14 cellular contexts compared by ENCODE assay signal in the genomic region with DNA sequence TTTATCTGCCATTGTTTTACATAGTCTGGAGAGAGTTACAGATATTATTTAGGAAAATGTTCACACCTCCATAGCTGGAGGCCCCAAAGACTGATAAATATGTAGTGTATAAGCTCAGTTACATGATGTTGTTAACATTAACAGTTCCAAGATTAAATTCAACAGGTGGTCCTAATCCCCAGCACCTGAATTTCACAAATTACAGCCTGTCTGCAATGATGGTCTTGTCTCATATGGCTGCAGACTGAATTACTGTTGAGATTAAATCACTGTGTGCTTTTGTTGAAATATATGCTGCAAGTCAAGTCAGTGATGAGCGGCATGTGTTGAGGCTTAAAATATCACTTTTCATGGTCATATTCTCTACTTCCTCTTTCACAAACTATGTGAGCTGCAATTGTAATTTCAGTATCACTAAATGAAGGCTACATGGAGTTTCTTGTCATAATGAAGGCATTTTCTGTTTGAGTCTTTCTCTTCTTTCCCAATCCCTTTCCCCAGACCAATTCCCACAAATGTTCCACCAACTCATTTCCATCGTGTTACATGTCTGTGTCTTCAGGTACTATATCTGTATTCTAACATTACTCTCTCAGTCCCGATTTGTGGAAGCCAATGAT. TPM values are rescaled to one million over a fixed set of nuclear protein-coding genes. Genes with fewer than 3 reads are reported as not detected.
DNase-seq lines count a peak whose midpoint lies in the region; ATAC-seq lines count a peak whose summit lies in the region.
"Had no signal": no experiment of that assay in that cellular context is flagged by ENCODE, and none has a peak within 500 bp of the region (broad histone marks: within the 10 kb centered on the region; RNA-seq: fewer than 3 reads in every experiment).

No MANE protein-coding gene starts in this region.

- no peak overlapping the region for H3K27ac Mint-ChIP-seq in activated CD8-positive, alpha-beta memory T cell treated with anti-CD3 and anti-CD28 coated beads, Interleukin-2, amount 10 ng/mL, durations not matched to agents 7 days and 5 days

- H3K36me3 Mint-ChIP-seq in activated CD8-positive, alpha-beta memory T cell treated with anti-CD3 and anti-CD28 coated beads, Interleukin-2, amount 10 ng/mL, durations not matched to agents 7 days and 5 days = no peaks in the 10 kb centered on the region

- CTCF ChIA-PET in activated CD8-positive, alpha-beta memory T cell treated with anti-CD3 and anti-CD28 coated beads, Interleukin-2, amount 10 ng/mL, durations not matched to agents 7 days and 5 days (lab: Charles Lee) = no interaction called here

- H3K4me3 Mint-ChIP-seq in activated CD8-positive, alpha-beta memory T cell treated with anti-CD3 and anti-CD28 coated beads, Interleukin-2, amount 10 ng/mL, durations not matched to agents 7 days and 5 days = no peak overlapping the region

- H3K9me3 Mint-ChIP-seq in activated CD8-positive, alpha-beta memory T cell treated with anti-CD3 and anti-CD28 coated beads, Interleukin-2, amount 10 ng/mL, durations not matched to agents 7 days and 5 days (ENCODE audit: low read depth) = no peaks in the 10 kb centered on the region

- H3K4me1 Mint-ChIP-seq in activated CD8-positive, alpha-beta memory T cell treated with anti-CD3 and anti-CD28 coated beads, Interleukin-2, amount 10 ng/mL, durations not matched to agents 7 days and 5 days = peaks cover 2% of the 10 kb centered on the region

- peaks cover 54% of the 10 kb centered on the region for H3K27me3 Mint-ChIP-seq in activated CD8-positive, alpha-beta memory T cell treated with anti-CD3 and anti-CD28 coated beads, Interleukin-2, amount 10 ng/mL, durations not matched to agents 7 days and 5 days

- ATAC-seq in GM18520 (IDR thresholded peaks at IDR 0.05; ENCODE audit: unreplicated experiment) (peak; percentile 99), GM21526 (IDR thresholded peaks at IDR 0.05; ENCODE audit: low FRiP score, unreplicated experiment) (peak; percentile 96), HG03103 (IDR thresholded peaks at IDR 0.05; ENCODE audit: low read depth, unreplicated experiment) (peak; percentile 95), left colon (no peak)
- no peak for ATAC-seq in activated CD8-positive, alpha-beta memory T cell treated with anti-CD3 and anti-CD28 coated beads, Interleukin-2, amount 10 ng/mL, durations not matched to agents 7 days and 5 days

- DNase-seq in OCI-M1 (lab: John Stamatoyannopoulos, UW) = peak; percentile 85
- DNase-seq in stimulated activated CD4-positive, alpha-beta T cell treated with anti-CD3 and anti-CD28 coated beads, Interleukin-12 subunit alpha, Interleukin-12 subunit beta, amount 100 ng/mL, for 4 hours = no peak
- DNase-seq in anterior cingulate cortex (lab: John Stamatoyannopoulos, UW) = no peak
- no peak for DNase-seq in activated CD8-positive, alpha-beta memory T cell treated with anti-CD3 and anti-CD28 coated beads, Interleukin-2, amount 10 ng/mL, durations not matched to agents 7 days and 5 days
- no peak for DNase-seq in left colon
- DNase-seq: activated effector memory CD4-positive, alpha-beta T cell treated with anti-CD3 and anti-CD28 coated beads, Interleukin-2, amount 50 U/mL, for 16 hours; colonic mucosa; mesendoderm; NCI-H748 treated with DMSO at 0.1 percent for 48 hours; stimulated activated naive CD4-positive, alpha-beta T cell had no signal

- intact Hi-C loops in left colon (cut with DNase I, micrococcal nuclease) = no loop called here

RNA-seq across cellular contexts. Expression of a gene that starts 4.2 kb away (rescaled TPM):
- total RNA-seq in activated CD8-positive, alpha-beta memory T cell treated with anti-CD3 and anti-CD28 coated beads, Interleukin-2, amount 10 ng/mL, durations not matched to agents 7 days and 5 days = not detected
- total RNA-seq in left colon = 1 to 10 TPM in 1 of 2 donors, under 1 TPM in 1; 0.31 to 1.5 TPM
- total RNA-seq: glomerular endothelial cell had no signal

Comparison
In these comparisons a context has a peak if more than half of its experiments do, and no peak if none do; other contexts are left out.
1. ATAC-seq: peak in GM18520 (single experiment), GM21526 (single experiment) and HG03103 (single experiment); none in activated CD8-positive, alpha-beta memory T cell treated with anti-CD3 and anti-CD28 coated beads, Interleukin-2, amount 10 ng/mL, durations not matched to agents 7 days and 5 days (single experiment) and left colon (single experiment).